9 cellular contexts compared by ENCODE assay signal in genomic region chr1:116622496-116622895, GRCh38. TPM values are rescaled to one million over a fixed set of nuclear protein-coding genes. Genes with fewer than 3 reads are reported as not detected.
DNase-seq lines count a peak whose midpoint lies in the region; ATAC-seq, FAIRE-seq and TF ChIP-seq lines count a peak whose summit lies in the region.
"Not testable (repeated sequence)": the region's sequence is repeated elsewhere in the genome, so short reads cannot be mapped to it uniquely, and the experiment has no call there.
"Had no signal": no experiment of that assay in that cellular context is flagged by ENCODE, and none has a peak within 500 bp of the region (broad histone marks: within the 10 kb centered on the region; RNA-seq: fewer than 3 reads in every experiment).

No MANE protein-coding gene starts in this region.

- H3K4me3 ChIP-seq in PC-3 (ENCODE audit: low read length); RWPE2 (ENCODE audit: severe bottlenecking); bronchial epithelial cell (ENCODE audit: low read depth, low read length); esophagus squamous epithelium; keratinocyte (ENCODE audit: control insufficient read depth in 2 of 3, extremely low read depth in 1 of 3, insufficient read depth in 2 of 3, low read depth in 1 of 3, low read length in 3 of 3): not testable (repeated sequence)

- DNase-seq in Calu3; RWPE2 (ENCODE audit: low spot score); esophagus squamous epithelium (lab: John Stamatoyannopoulos, UW); keratinocyte (ENCODE audit: low read depth, low spot score); type B pancreatic cell (ENCODE audit: extremely low spot score, unreplicated experiment): not testable (repeated sequence)
- DNase-seq in PC-3 (peak; percentile 35), bronchial epithelial cell (ENCODE audit: low read depth) (peak; percentile 59)

- dilution Hi-C loops in keratinocyte (cut with MboI; ENCODE audit: extremely low pct_ligation_motif_present, low sequenced_read_pairs) = not testable (repeated sequence)

- peak overlapping the region; percentile 77 for H3K9ac ChIP-seq in PC-3 (ENCODE audit: low read length)
- not testable (repeated sequence) for H3K9ac ChIP-seq in keratinocyte (ENCODE audit: control insufficient read depth, extremely low read depth, insufficient read depth, low read length)

- TF ChIP-seq POLR2A in esophagus squamous epithelium (IDR thresholded peaks at IDR 0.05) = not testable (repeated sequence)

- FAIRE-seq in bronchial epithelial cell (lab: Jason Lieb, UNC); keratinocyte (lab: Jason Lieb, UNC): not testable (repeated sequence)

- H3K4me2 ChIP-seq in PC-3 (ENCODE audit: low read length) (peak overlapping the region; percentile 32), keratinocyte (ENCODE audit: control insufficient read depth, extremely low read depth, insufficient read depth, low read depth, low read length) (peak overlapping the region; percentile 54)

- POLR2A ChIA-PET in PC-3 (lab: Charles Lee; ENCODE audit: unreplicated experiment) = not testable (repeated sequence)

- H3F3A ChIP-seq in PC-3 (ENCODE audit: low read length, unreplicated experiment) = not testable (repeated sequence)

- not testable (repeated sequence) for H3K4me3 Mint-ChIP-seq in Calu3 (ENCODE audit: low read depth, unreplicated experiment); stimulated activated naive CD8-positive, alpha-beta T cell treated with anti-CD3 and anti-CD28 coated beads, Interleukin-15, Interleukin-2, amounts not matched to agents 100 ng/mL and 50 ng/mL, for 24 hours; type B pancreatic cell

- not testable (repeated sequence) for H3K9me3 Mint-ChIP-seq in Calu3 (ENCODE audit: low read depth, unreplicated experiment); stimulated activated naive CD8-positive, alpha-beta T cell treated with anti-CD3 and anti-CD28 coated beads, Interleukin-15, Interleukin-2, amounts not matched to agents 100 ng/mL and 50 ng/mL, for 24 hours; type B pancreatic cell

- not testable (repeated sequence) for ATAC-seq in PC-3; RWPE2 (ENCODE audit: low read depth)

- H3K4me1 ChIP-seq in PC-3 (ENCODE audit: insufficient read depth, low read length) (peaks cover 34% of the 10 kb centered on the region), RWPE2 (ENCODE audit: insufficient read depth, poor library complexity, severe bottlenecking) (peaks cover 20% of the 10 kb centered on the region), esophagus squamous epithelium (peaks cover 3 to 94% (median 5%) of the 10 kb centered on the region in 3 donors), keratinocyte (ENCODE audit: control insufficient read depth, extremely low read depth, insufficient read depth, low read length) (peaks cover 19% of the 10 kb centered on the region)

- BruUV-seq in Calu3 (replicated peaks; lab: Mats Ljungman, UMichigan); PC-3 (replicated peaks; lab: Mats Ljungman, UMichigan): not testable (repeated sequence)

- not testable (repeated sequence) for H3K27me3 Mint-ChIP-seq in Calu3 (ENCODE audit: unreplicated experiment); type B pancreatic cell
- H3K27me3 Mint-ChIP-seq in stimulated activated naive CD8-positive, alpha-beta T cell treated with anti-CD3 and anti-CD28 coated beads, Interleukin-15, Interleukin-2, amounts not matched to agents 100 ng/mL and 50 ng/mL, for 24 hours = peaks cover 11% of the 10 kb centered on the region

- not testable (repeated sequence) for TF ChIP-seq CTCF in Calu3 (IDR thresholded peaks at IDR 0.05; ENCODE audit: unreplicated experiment); PC-3 (conservative IDR thresholded peaks at IDR 0.05; ENCODE audit: low read depth, low read length); RWPE2 (IDR thresholded peaks at IDR 0.05; ENCODE audit: poor library complexity, severe bottlenecking); bronchial epithelial cell (IDR thresholded peaks at IDR 0.05; ENCODE audit: insufficient read depth, low read length, severe bottlenecking); esophagus squamous epithelium (IDR thresholded peaks at IDR 0.05); keratinocyte (optimal IDR thresholded peaks at IDR 0.05 in 1 of 3, IDR thresholded peaks at IDR 0.05 in 1 of 3, conservative IDR thresholded peaks at IDR 0.05 in 1 of 3; ENCODE audit: extremely low read depth in 1 of 3, insufficient read depth in 2 of 3, low read length in 3 of 3); type B pancreatic cell (conservative IDR thresholded peaks at IDR 0.05)

- intact Hi-C loops in Calu3 (cut with micrococcal nuclease; ENCODE audit: unreplicated experiment); PC-3 (cut with micrococcal nuclease); esophagus squamous epithelium (cut with DNase I): not testable (repeated sequence)

- H3K27ac ChIP-seq in PC-3 (ENCODE audit: low read length) = peak overlapping the region; percentile 95
- peak overlapping the region; percentile 69 for H3K27ac ChIP-seq in RWPE2 (ENCODE audit: poor library complexity, severe bottlenecking)
- H3K27ac ChIP-seq in esophagus squamous epithelium = peak overlapping the region in 3 of 4 donors; percentile 66 to 79 (median 72)
- H3K27ac ChIP-seq in keratinocyte (ENCODE audit: control insufficient read depth, insufficient read depth, low read length) = peak overlapping the region; percentile 78

- not testable (repeated sequence) for H3K79me2 ChIP-seq in PC-3 (ENCODE audit: low read length)
- peaks cover 26% of the 10 kb centered on the region for H3K79me2 ChIP-seq in keratinocyte (ENCODE audit: control insufficient read depth, insufficient read depth, low read length)

- not testable (repeated sequence) for H3K36me3 ChIP-seq in PC-3 (ENCODE audit: low read depth, low read length); RWPE2 (ENCODE audit: low read depth); bronchial epithelial cell (ENCODE audit: control insufficient read depth, insufficient read depth, low read length); esophagus squamous epithelium; keratinocyte (ENCODE audit: control insufficient read depth in 2 of 2, extremely low read depth in 1 of 2, insufficient read depth in 2 of 2, low read length in 2 of 2)

- CTCF ChIA-PET in Calu3 (lab: Charles Lee) (interaction anchor here (0.6 kb wide), 1 partner anchor 422 kb away, joined by 3 read pairs; no protein-coding TSS in a partner anchor), PC-3 (lab: Charles Lee) (interaction anchor here (0.6 kb wide), 1 partner anchor 123 kb away, joined by 3 read pairs; no protein-coding TSS in a partner anchor)

- H3K36me3 Mint-ChIP-seq in Calu3 (ENCODE audit: insufficient read depth, unreplicated experiment); stimulated activated naive CD8-positive, alpha-beta T cell treated with anti-CD3 and anti-CD28 coated beads, Interleukin-15, Interleukin-2, amounts not matched to agents 100 ng/mL and 50 ng/mL, for 24 hours (ENCODE audit: low read depth); type B pancreatic cell: not testable (repeated sequence)

- not testable (repeated sequence) for H4K20me1 ChIP-seq in PC-3 (ENCODE audit: low read length); keratinocyte (ENCODE audit: control insufficient read depth, extremely low read depth, insufficient read depth, low read length)

- WGBS in esophagus squamous epithelium, 2 donors = 41 to 59% methylated on average over 2 of the region's 2 CpGs

- peaks cover 34% of the 10 kb centered on the region for H3K4me1 Mint-ChIP-seq in Calu3 (ENCODE audit: low read depth, unreplicated experiment)
- H3K4me1 Mint-ChIP-seq in stimulated activated naive CD8-positive, alpha-beta T cell treated with anti-CD3 and anti-CD28 coated beads, Interleukin-15, Interleukin-2, amounts not matched to agents 100 ng/mL and 50 ng/mL, for 24 hours (ENCODE audit: low read depth) = not testable (repeated sequence)
- H3K4me1 Mint-ChIP-seq in type B pancreatic cell (ENCODE audit: unreplicated experiment) = peaks cover 36% of the 10 kb centered on the region

- not testable (repeated sequence) for H3K9me3 ChIP-seq in PC-3 (ENCODE audit: low read length); RWPE2 (ENCODE audit: severe bottlenecking); esophagus squamous epithelium; keratinocyte (ENCODE audit: control insufficient read depth, low read depth, low read length)

- not testable (repeated sequence) for H3K9me1 ChIP-seq in keratinocyte (ENCODE audit: control insufficient read depth, extremely low read depth, insufficient read depth, low read length)

- not testable (repeated sequence) for H3K9me2 ChIP-seq in PC-3 (replicated peaks; ENCODE audit: low read length)

- H2AFZ ChIP-seq in PC-3 (ENCODE audit: low read length); keratinocyte (ENCODE audit: control insufficient read depth, low read length): not testable (repeated sequence)

- H3K27ac Mint-ChIP-seq in Calu3 (ENCODE audit: unreplicated experiment) (peak overlapping the region; percentile 68), type B pancreatic cell (peak overlapping the region; percentile 37)
- H3K27ac Mint-ChIP-seq in stimulated activated naive CD8-positive, alpha-beta T cell treated with anti-CD3 and anti-CD28 coated beads, Interleukin-15, Interleukin-2, amounts not matched to agents 100 ng/mL and 50 ng/mL, for 24 hours = peak overlapping the region; percentile 23

- H3K27me3 ChIP-seq in PC-3 (ENCODE audit: low read length); RWPE2 (ENCODE audit: insufficient read depth, poor library complexity, severe bottlenecking); bronchial epithelial cell (ENCODE audit: control insufficient read depth, insufficient read depth, low read length); esophagus squamous epithelium; keratinocyte (ENCODE audit: control insufficient read depth, extremely low read depth, insufficient read depth, low read length): not testable (repeated sequence)

RNA-seq across cellular contexts. Expression of gene IGSF3, which starts 45.0 kb away (rescaled TPM):
- 13.2 and 15.3 TPM in 2 replicates for total RNA-seq in Calu3 (2022)
- 15.5 and 17.2 TPM in 2 replicates for total RNA-seq in PC-3 (2014; rRNA removed)
- total RNA-seq in bronchial epithelial cell = 37.1 and 66.3 TPM in 2 replicates
- 10 to 100 TPM; 42.2 to 60.0 (median 55.4) TPM for total RNA-seq in esophagus squamous epithelium
- 47.4 to 83.3 TPM (median 53.4 TPM) in 3 replicates for polyA plus RNA-seq in keratinocyte
- 9.6 TPM for polyA plus RNA-seq in keratinocyte (2011; ENCODE audit: low read depth)
- polyA plus RNA-seq in keratinocyte (2011; cell fraction: cytosol; rRNA removed) = 19.3 and 21.3 TPM in 2 replicates
- polyA plus RNA-seq in keratinocyte (2011; cell fraction: nucleus; rRNA removed) = 158 and 171 TPM in 2 replicates
- polyA plus RNA-seq in keratinocyte (2012; ENCODE audit: low replicate concordance) = 20.1 and 45.5 TPM in 2 replicates
- polyA minus RNA-seq in keratinocyte = 99.3 to 188 TPM (median 149 TPM) in 3 replicates
- 77.9 TPM for polyA minus RNA-seq in keratinocyte (2011; cell fraction: cytosol; rRNA and poly(A)+ RNA removed)
- 361 and 389 TPM in 2 replicates for polyA minus RNA-seq in keratinocyte (2011; cell fraction: nucleus; rRNA and poly(A)+ RNA removed)
- 42.9 and 48.4 TPM in 2 replicates for total RNA-seq in type B pancreatic cell (ENCODE audit: low replicate concordance)
- polyA plus RNA-seq: CD4-positive, alpha-beta memory T cell had no signal

RNA-seq across cellular contexts. Expression of gene CD58, which starts 51.7 kb away (rescaled TPM):
- total RNA-seq in Calu3 (2022) = 18.9 and 22.9 TPM in 2 replicates
- 15.2 and 26.9 TPM in 2 replicates for total RNA-seq in PC-3 (2014; rRNA removed)
- total RNA-seq in bronchial epithelial cell = 18.2 and 25.2 TPM in 2 replicates
- 10 to 100 TPM; 19.4 to 54.4 (median 32.5) TPM for total RNA-seq in esophagus squamous epithelium
- 15.6 to 38.6 TPM (median 32.6 TPM) in 3 replicates for polyA plus RNA-seq in keratinocyte
- 18.5 TPM for polyA plus RNA-seq in keratinocyte (2011; ENCODE audit: low read depth)
- polyA plus RNA-seq in keratinocyte (2011; cell fraction: cytosol; rRNA removed) = 9.7 and 31.0 TPM in 2 replicates
- 43.2 and 51.9 TPM in 2 replicates for polyA plus RNA-seq in keratinocyte (2011; cell fraction: nucleus; rRNA removed)
- polyA plus RNA-seq in keratinocyte (2012; ENCODE audit: low replicate concordance) = 13.9 and 22.2 TPM in 2 replicates
- polyA minus RNA-seq in keratinocyte = 4.1 to 14.3 TPM (median 7.4 TPM) in 3 replicates
- polyA minus RNA-seq in keratinocyte (2011; cell fraction: cytosol; rRNA and poly(A)+ RNA removed) = 7.5 TPM
- 12.2 and 19.2 TPM in 2 replicates for polyA minus RNA-seq in keratinocyte (2011; cell fraction: nucleus; rRNA and poly(A)+ RNA removed)
- 7.2 and 10.7 TPM in 2 replicates for total RNA-seq in type B pancreatic cell (ENCODE audit: low replicate concordance)
